8 cellular contexts compared by ENCODE assay signal in genomic region chr14:22836301-22837058, GRCh38. TPM values are rescaled to one million over a fixed set of nuclear protein-coding genes. Genes with fewer than 3 reads are reported as not detected.
A peak's percentile ranks its signal among the peaks of the same experiment; 100 is the strongest.
DNase-seq lines count a peak whose midpoint lies in the region; ATAC-seq and TF ChIP-seq lines count a peak whose summit lies in the region.

TSS of gene MMP14 (plus strand) at chr14:22836585. CDS start at chr14:22836818, 233 bp downstream.

- peak; percentile 42 for TF ChIP-seq CTCF in neural crest cell (conservative IDR thresholded peaks at IDR 0.05)
- TF ChIP-seq CTCF in GM13976 (IDR thresholded peaks at IDR 0.05; ENCODE audit: borderline replicate concordance, control extremely low read depth, extremely low read depth, insufficient read depth, missing control alignments): no peak

- H3K36me3 Mint-ChIP-seq in activated T-cell treated with anti-CD3 and anti-CD28 coated beads, Interleukin-2, amount 50 U/mL, for 72 hours (ENCODE audit: insufficient read depth in 2 of 2): peaks cover 1 to 6% of the 10 kb centered on the region in 2 donors
- H3K36me3 Mint-ChIP-seq in activated T-helper 17 cell treated with anti-CD3 and anti-CD28 coated beads, Interleukin-2, amount 50 U/mL, for 72 hours (ENCODE audit: low read depth): peaks cover 51% of the 10 kb centered on the region
- H3K36me3 Mint-ChIP-seq in neural crest cell (ENCODE audit: low read depth): peaks cover 15% of the 10 kb centered on the region

- no peak for DNase-seq in activated T-cell treated with anti-CD3 and anti-CD28 coated beads, Interleukin-2, amount 50 U/mL, for 72 hours
- no peak for DNase-seq in activated T-cell treated with anti-CD3 and anti-CD28 coated beads, Interleukin-2, amount 50 U/mL, for 48 hours
- DNase-seq in foreskin melanocyte (peak; percentile 83), neural crest cell (ENCODE audit: low read depth, low spot score) (peak; percentile 28), GM13976 (ENCODE audit: low spot score) (no peak), pons (ENCODE audit: low spot score) (no peak)
- no peak for DNase-seq in stimulated activated CD4-positive, alpha-beta T cell treated with anti-CD3 and anti-CD28 coated beads, Interleukin-15, amount 100 ng/mL, for 24 hours

- H3K9me3 Mint-ChIP-seq in activated T-cell treated with anti-CD3 and anti-CD28 coated beads, Interleukin-2, amount 50 U/mL, for 72 hours: no peaks in the 10 kb centered on the region
- no peaks in the 10 kb centered on the region for H3K9me3 Mint-ChIP-seq in activated T-helper 17 cell treated with anti-CD3 and anti-CD28 coated beads, Interleukin-2, amount 50 U/mL, for 72 hours
- H3K9me3 Mint-ChIP-seq in neural crest cell: no peaks in the 10 kb centered on the region

- H3K27ac Mint-ChIP-seq in activated T-cell treated with anti-CD3 and anti-CD28 coated beads, Interleukin-2, amount 50 U/mL, for 72 hours: no peak within 1 kb of the TSS
- no peak within 1 kb of the TSS for H3K27ac Mint-ChIP-seq in activated T-helper 17 cell treated with anti-CD3 and anti-CD28 coated beads, Interleukin-2, amount 50 U/mL, for 72 hours
- peak within 1 kb of the TSS; percentile 99 for H3K27ac Mint-ChIP-seq in neural crest cell (ENCODE audit: unreplicated experiment)

- H3K27me3 Mint-ChIP-seq in activated T-cell treated with anti-CD3 and anti-CD28 coated beads, Interleukin-2, amount 50 U/mL, for 72 hours (ENCODE audit: low read depth): peaks cover 19% of the 10 kb centered on the region
- H3K27me3 Mint-ChIP-seq in activated T-helper 17 cell treated with anti-CD3 and anti-CD28 coated beads, Interleukin-2, amount 50 U/mL, for 72 hours: peaks cover 12% of the 10 kb centered on the region
- H3K27me3 Mint-ChIP-seq in neural crest cell (ENCODE audit: low read depth): peaks cover 33% of the 10 kb centered on the region

- peak within 1 kb of the TSS; percentile 77 to 85 for H3K4me3 Mint-ChIP-seq in activated T-cell treated with anti-CD3 and anti-CD28 coated beads, Interleukin-2, amount 50 U/mL, for 72 hours
- H3K4me3 Mint-ChIP-seq in activated T-helper 17 cell treated with anti-CD3 and anti-CD28 coated beads, Interleukin-2, amount 50 U/mL, for 72 hours: peak within 1 kb of the TSS; percentile 67
- H3K4me3 Mint-ChIP-seq in neural crest cell: peak within 1 kb of the TSS; percentile 95

- peaks cover 28% of the 10 kb centered on the region for H3K4me1 Mint-ChIP-seq in activated T-cell treated with anti-CD3 and anti-CD28 coated beads, Interleukin-2, amount 50 U/mL, for 72 hours (ENCODE audit: low read depth)
- H3K4me1 Mint-ChIP-seq in activated T-helper 17 cell treated with anti-CD3 and anti-CD28 coated beads, Interleukin-2, amount 50 U/mL, for 72 hours: peaks cover 10% of the 10 kb centered on the region
- H3K4me1 Mint-ChIP-seq in neural crest cell: peaks cover 33% of the 10 kb centered on the region

- in situ Hi-C loops in GM13976 (cut with MboI; ENCODE audit: low sequenced_read_pairs, unreplicated experiment): no loop called here

- no peak for ATAC-seq in activated T-cell treated with anti-CD3 and anti-CD28 coated beads, Interleukin-2, amount 50 U/mL, for 72 hours (replicated peaks in 1 of 2)
- ATAC-seq in activated T-helper 17 cell treated with anti-CD3 and anti-CD28 coated beads, Interleukin-2, amount 50 U/mL, for 72 hours (replicated peaks): no peak

RNA-seq across cellular contexts. Expression of gene MMP14, which starts in this region (rescaled TPM):
- total RNA-seq in activated T-cell treated with anti-CD3 and anti-CD28 coated beads, Interleukin-2, amount 50 U/mL, for 72 hours: 1 to 10 TPM; 1.4 to 6.8 TPM
- total RNA-seq in activated T-helper 17 cell treated with anti-CD3 and anti-CD28 coated beads, Interleukin-2, amount 50 U/mL, for 72 hours: 1 to 10 TPM; 1.5 to 2.1 TPM
- 63.2 and 68.6 TPM in 2 replicates for total RNA-seq in neural crest cell

Comparison
In these comparisons a context has a peak if more than half of its experiments do, and no peak if none do; other contexts are left out.
1. DNase-seq: peak in foreskin melanocyte (single experiment) and neural crest cell (single experiment); none in activated T-cell treated with anti-CD3 and anti-CD28 coated beads, Interleukin-2, amount 50 U/mL, for 72 hours (0 of 2), activated T-cell treated with anti-CD3 and anti-CD28 coated beads, Interleukin-2, amount 50 U/mL, for 48 hours (0 of 2), stimulated activated CD4-positive, alpha-beta T cell treated with anti-CD3 and anti-CD28 coated beads, Interleukin-15, amount 100 ng/mL, for 24 hours (single experiment), GM13976 (single experiment) and pons (single experiment).
2. Peak in every context shown above with its lines, with median percentiles within 50 percentile points of each other: H3K4me3 Mint-ChIP-seq.